Comparison of ENCODE assay signal across 11 cellular contexts in the genomic region with DNA sequence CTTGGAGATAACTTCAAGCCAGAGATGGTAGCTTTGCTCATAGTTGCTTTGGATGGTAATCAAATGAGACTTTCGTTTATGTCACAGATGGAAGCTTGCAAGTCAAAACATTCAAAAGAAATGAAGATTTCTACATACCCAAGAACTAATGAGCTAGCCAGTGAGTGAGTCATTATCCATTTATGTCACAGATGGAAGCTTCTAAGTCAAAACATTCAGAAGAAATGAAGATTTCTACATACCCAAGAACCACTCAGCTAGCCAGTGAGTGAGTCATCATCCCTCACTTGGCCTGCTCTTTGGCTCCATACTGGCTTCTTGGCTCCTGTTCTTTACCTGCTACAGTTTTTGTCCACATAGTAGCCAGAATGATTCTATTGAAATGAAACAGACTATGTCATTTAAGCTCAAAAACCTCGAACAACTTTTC.
DNase-seq lines count a peak whose midpoint lies in the region; ATAC-seq and TF ChIP-seq lines count a peak whose summit lies in the region.
"Had no signal": no experiment of that assay in that cellular context is flagged by ENCODE, and none has a peak within 500 bp of the region (broad histone marks: within the 10 kb centered on the region; RNA-seq: fewer than 3 reads in every experiment).

No MANE protein-coding gene starts in this region.

- H3K36me3 Mint-ChIP-seq in endothelial cell (ENCODE audit: low read depth, unreplicated experiment): no peaks in the 10 kb centered on the region

- no peak overlapping the region for H3K4me3 Mint-ChIP-seq in endothelial cell (ENCODE audit: unreplicated experiment)

- no peaks in the 10 kb centered on the region for H3K36me3 ChIP-seq in adrenal gland (replicated peaks in 1 of 2)
- H3K36me3 ChIP-seq in lower lobe of right lung: no peaks in the 10 kb centered on the region
- H3K36me3 ChIP-seq: cardiac muscle cell had no signal

- peak; percentile 46 to 53 for ATAC-seq in lower lobe of right lung
- no peak for ATAC-seq in HG02571 (IDR thresholded peaks at IDR 0.05; ENCODE audit: unreplicated experiment)

- TF ChIP-seq CTCF in AG04449 (IDR thresholded peaks at IDR 0.05; ENCODE audit: insufficient read depth, low read length, missing control alignments): no peak
- no peak for TF ChIP-seq CTCF in adrenal gland (IDR thresholded peaks at IDR 0.05)
- TF ChIP-seq CTCF in lower lobe of right lung (IDR thresholded peaks at IDR 0.05): no peak
- no peak for TF ChIP-seq CTCF in endothelial cell (IDR thresholded peaks at IDR 0.05; ENCODE audit: unreplicated experiment)

- H3K27me3 ChIP-seq in adrenal gland (no peaks in the 10 kb centered on the region), lower lobe of right lung (ENCODE audit: low read depth) (no peaks in the 10 kb centered on the region)

- H3K4me1 Mint-ChIP-seq in endothelial cell (ENCODE audit: unreplicated experiment): peaks cover 2% of the 10 kb centered on the region

- TF ChIP-seq POLR2A in adrenal gland (IDR thresholded peaks at IDR 0.05): no peak

- CTCF ChIA-PET in AG04449 (lab: Yijun Ruan, JAX): no interaction called here

- H3K4me3 ChIP-seq in AG04449 (ENCODE audit: low read depth, low read length) (no peak overlapping the region), adrenal gland (no peak overlapping the region), lower lobe of right lung (no peak overlapping the region)
- H3K4me3 ChIP-seq: cardiac muscle cell had no signal

- POLR2A ChIA-PET in AG04449 (lab: Yijun Ruan, JAX): interaction anchor here (1.3 to 1.6 kb wide), 2 partner anchors 83 to 181 kb away, joined by 4 read pairs; no protein-coding TSS in a partner anchor

- peak; percentile 100 for DNase-seq in AG04449 (ENCODE audit: low read depth, low spot score)
- peak; percentile 97 for DNase-seq in HS-5 (ENCODE audit: low read depth)
- peak in 6 of 7 donors; percentile 24 to 62 (median 40) for DNase-seq in adrenal gland
- no peak for DNase-seq in lower lobe of right lung
- no peak for DNase-seq in CD1c-positive myeloid dendritic cell (ENCODE audit: extremely low spot score)
- DNase-seq in NCI-H2107 treated with DMSO at 0.1 percent for 48 hours (lab: John Stamatoyannopoulos, UW; ENCODE audit: unreplicated experiment): no peak
- no peak for DNase-seq in endothelial cell (ENCODE audit: low spot score)
- DNase-seq: NCI-H187 treated with DMSO at 0.1 percent for 48 hours, occipital lobe had no signal

- no peaks in the 10 kb centered on the region for H3K9me3 Mint-ChIP-seq in endothelial cell (ENCODE audit: unreplicated experiment)

- intact Hi-C loops in adrenal gland (cut with DNase I): no loop called here
- intact Hi-C loops in lower lobe of right lung (cut with DNase I): no loop called here

- no peaks in the 10 kb centered on the region for H3K27me3 Mint-ChIP-seq in endothelial cell (ENCODE audit: unreplicated experiment)

- H3K9me3 ChIP-seq in adrenal gland (replicated peaks in 1 of 3): no peaks in the 10 kb centered on the region
- no peaks in the 10 kb centered on the region for H3K9me3 ChIP-seq in lower lobe of right lung

- H3K27ac ChIP-seq in adrenal gland: no peak overlapping the region
- no peak overlapping the region for H3K27ac ChIP-seq in lower lobe of right lung
- H3K27ac ChIP-seq: cardiac muscle cell had no signal

- no peak overlapping the region for H3K27ac Mint-ChIP-seq in endothelial cell (ENCODE audit: unreplicated experiment)

- WGBS in adrenal gland, 4 donors: 61 to 67% (median 64%) methylated on average over 2 of the region's 2 CpGs

- H3K4me1 ChIP-seq in adrenal gland (replicated peaks in 1 of 2) (no peaks in the 10 kb centered on the region), lower lobe of right lung (no peaks in the 10 kb centered on the region)

Comparison
In these comparisons a context has a peak if more than half of its experiments do, and no peak if none do; other contexts are left out.
1. DNase-seq: peak in AG04449 (single experiment), HS-5 (single experiment) and adrenal gland (6 of 7); none in lower lobe of right lung (single experiment), CD1c-positive myeloid dendritic cell (single experiment), NCI-H2107 treated with DMSO at 0.1 percent for 48 hours (single experiment) and endothelial cell (single experiment).